In genomic region chr9:37921168-37921510, GRCh38 we compare ENCODE assay signal across 18 cellular contexts. TPM values are rescaled to one million over a fixed set of nuclear protein-coding genes. Genes with fewer than 3 reads are reported as not detected.
A peak's percentile ranks its signal among the peaks of the same experiment; 100 is the strongest.
DNase-seq lines count a peak whose midpoint lies in the region; ATAC-seq, FAIRE-seq and TF ChIP-seq lines count a peak whose summit lies in the region.
"Had no signal": no experiment of that assay in that cellular context is flagged by ENCODE, and none has a peak within 500 bp of the region (broad histone marks: within the 10 kb centered on the region; RNA-seq: fewer than 3 reads in every experiment).

No MANE protein-coding gene starts in this region.

- FAIRE-seq in keratinocyte (lab: Jason Lieb, UNC), result no peak

- peaks cover 100% of the 10 kb centered on the region for H3K4me1 Mint-ChIP-seq in brain

- H3K27ac ChIP-seq in keratinocyte (ENCODE audit: control insufficient read depth, insufficient read depth, low read length) (peak overlapping the region; percentile 10), smooth muscle cell (ENCODE audit: low read depth) (peak overlapping the region; percentile 57)
- H3K27ac ChIP-seq: 22Rv1, SJSA1 had no signal

- H3K9me3 Mint-ChIP-seq in brain, result peaks cover 0 to 2% (median 0%) of the 10 kb centered on the region in 5 experiments
- H3K9me3 Mint-ChIP-seq: CD8-positive, alpha-beta T cell; HFFc6 had no signal

- TF ChIP-seq CTCF in brain (conservative IDR thresholded peaks at IDR 0.05) (no peak), keratinocyte (optimal IDR thresholded peaks at IDR 0.05 in 1 of 3, IDR thresholded peaks at IDR 0.05 in 1 of 3, conservative IDR thresholded peaks at IDR 0.05 in 1 of 3; ENCODE audit: extremely low read depth in 1 of 3, insufficient read depth in 2 of 3, low read length in 3 of 3) (no peak), smooth muscle cell (IDR thresholded peaks at IDR 0.05; ENCODE audit: borderline replicate concordance, insufficient read depth, poor library complexity, severe bottlenecking) (no peak)

- H3F3A ChIP-seq in smooth muscle cell (ENCODE audit: low read depth), result no peaks in the 10 kb centered on the region

- H3K9ac ChIP-seq in keratinocyte (ENCODE audit: control insufficient read depth, extremely low read depth, insufficient read depth, low read length) (peak overlapping the region; percentile 38), smooth muscle cell (ENCODE audit: low read depth) (no peak overlapping the region)

- peak; percentile 67 for DNase-seq in DMS79 treated with DMSO at 0.1 percent for 48 hours (lab: John Stamatoyannopoulos, UW)
- DNase-seq in DMS79 (lab: John Stamatoyannopoulos, UW), result no peak
- DNase-seq in keratinocyte (ENCODE audit: low read depth, low spot score), result no peak
- no peak for DNase-seq in smooth muscle cell (lab: John Stamatoyannopoulos, UW; ENCODE audit: unreplicated experiment)
- DNase-seq in NCI-H2081 treated with DMSO at 0.1 percent for 48 hours (lab: John Stamatoyannopoulos, UW), result no peak
- no peak for DNase-seq in HCEC 1CT
- DNase-seq: CD8-positive, alpha-beta T cell; GOT3; HFFc6; KG1; MG63; NCI-H1105 treated with DMSO at 0.1 percent for 48 hours; NCI-H1930; NCI-H510A treated with DMSO at 0.1 percent for 48 hours had no signal

- H3K4me1 ChIP-seq in keratinocyte (ENCODE audit: control insufficient read depth, extremely low read depth, insufficient read depth, low read length) (peaks cover 33% of the 10 kb centered on the region), smooth muscle cell (ENCODE audit: low read depth) (peaks cover 37% of the 10 kb centered on the region)

- peak overlapping the region; percentile 44 to 97 (median 94) for H3K27ac Mint-ChIP-seq in brain
- H3K27ac Mint-ChIP-seq: CD8-positive, alpha-beta T cell had no signal

- ATAC-seq in HG03159 (IDR thresholded peaks at IDR 0.05; ENCODE audit: unreplicated experiment), result no peak

- no peaks in the 10 kb centered on the region for H3K27me3 Mint-ChIP-seq in brain

- H2AFZ ChIP-seq in keratinocyte (ENCODE audit: control insufficient read depth, low read length), result no peak overlapping the region
- no peak overlapping the region for H2AFZ ChIP-seq in smooth muscle cell (ENCODE audit: low read depth)

- H4K20me1 ChIP-seq in keratinocyte (ENCODE audit: control insufficient read depth, extremely low read depth, insufficient read depth, low read length) (no peaks in the 10 kb centered on the region), smooth muscle cell (ENCODE audit: low read depth) (peaks cover 4% of the 10 kb centered on the region)

- H3K9me3 ChIP-seq in keratinocyte (ENCODE audit: control insufficient read depth, low read depth, low read length) (no peaks in the 10 kb centered on the region), smooth muscle cell (replicated peaks; ENCODE audit: low read depth) (no peaks in the 10 kb centered on the region)
- H3K9me3 ChIP-seq: MG63, SJSA1 had no signal

- H3K4me2 ChIP-seq in keratinocyte (ENCODE audit: control insufficient read depth, extremely low read depth, insufficient read depth, low read depth, low read length) (peak overlapping the region; percentile 90), smooth muscle cell (peak overlapping the region; percentile 14)

- H3K9me1 ChIP-seq in keratinocyte (ENCODE audit: control insufficient read depth, extremely low read depth, insufficient read depth, low read length), result no peaks in the 10 kb centered on the region

- H3K36me3 ChIP-seq in keratinocyte (ENCODE audit: control insufficient read depth in 2 of 2, extremely low read depth in 1 of 2, insufficient read depth in 2 of 2, low read length in 2 of 2) (peaks cover 16 to 19% of the 10 kb centered on the region in 2 experiments), smooth muscle cell (ENCODE audit: low read depth) (peaks cover 3% of the 10 kb centered on the region)

- dilution Hi-C loops in keratinocyte (cut with MboI; ENCODE audit: extremely low pct_ligation_motif_present, low sequenced_read_pairs), result no loop called here

- H3K36me3 Mint-ChIP-seq in brain, result peaks cover 6% of the 10 kb centered on the region
- H3K36me3 Mint-ChIP-seq: CD8-positive, alpha-beta T cell had no signal

- H3K27me3 ChIP-seq in keratinocyte (ENCODE audit: control insufficient read depth, extremely low read depth, insufficient read depth, low read length) (no peaks in the 10 kb centered on the region), smooth muscle cell (ENCODE audit: low read depth) (no peaks in the 10 kb centered on the region)
- H3K27me3 ChIP-seq: MG63, SJSA1 had no signal

- WGBS in smooth muscle cell (ENCODE audit: low lambda C conversion rate), result 93% methylated on average over 7 of the region's 7 CpGs

- H3K4me3 Mint-ChIP-seq in brain, result peak overlapping the region in 4 of 5 experiments; percentile 26 to 71 (median 54)
- H3K4me3 Mint-ChIP-seq: CD8-positive, alpha-beta T cell; HFFc6 had no signal

- H3K4me3 ChIP-seq in keratinocyte (ENCODE audit: control insufficient read depth in 2 of 3, extremely low read depth in 1 of 3, insufficient read depth in 2 of 3, low read depth in 1 of 3, low read length in 3 of 3), result no peak overlapping the region
- no peak overlapping the region for H3K4me3 ChIP-seq in smooth muscle cell
- H3K4me3 ChIP-seq: MG63, SJSA1 had no signal

- H3K79me2 ChIP-seq in keratinocyte (ENCODE audit: control insufficient read depth, insufficient read depth, low read length), result peaks cover 10% of the 10 kb centered on the region
- H3K79me2 ChIP-seq in smooth muscle cell (ENCODE audit: low read depth), result peaks cover 3% of the 10 kb centered on the region

RNA-seq across cellular contexts. Expression of gene SLC25A51, which starts 17.2 kb away (rescaled TPM):
- polyA plus RNA-seq in brain (ENCODE audit: insufficient read depth, low read depth, low replicate concordance) (11.5 TPM), keratinocyte (19.5 to 31.8 TPM (median 22.2 TPM) in 3 replicates), smooth muscle cell (6.5 and 13.0 TPM in 2 replicates)
- 2.2 TPM for polyA plus RNA-seq in keratinocyte (2011; ENCODE audit: low read depth)
- polyA plus RNA-seq in keratinocyte (2011; cell fraction: cytosol; rRNA removed), result 15.5 and 23.1 TPM in 2 replicates
- 22.0 and 22.4 TPM in 2 replicates for polyA plus RNA-seq in keratinocyte (2011; cell fraction: nucleus; rRNA removed)
- 10.5 and 15.1 TPM in 2 replicates for polyA plus RNA-seq in keratinocyte (2012; ENCODE audit: low replicate concordance)
- 39.0 to 66.1 TPM (median 46.3 TPM) in 3 replicates for polyA minus RNA-seq in keratinocyte
- polyA minus RNA-seq in keratinocyte (2011; cell fraction: cytosol; rRNA and poly(A)+ RNA removed), result 34.7 TPM
- polyA minus RNA-seq in keratinocyte (2011; cell fraction: nucleus; rRNA and poly(A)+ RNA removed), result 20.3 and 47.3 TPM in 2 replicates
- total RNA-seq in smooth muscle cell, result 32.0 and 42.9 TPM in 2 replicates
